In genomic region chr13:59318320-59318930, GRCh38 we compare ENCODE assay signal across 8 cellular contexts.
A peak's percentile ranks its signal among the peaks of the same experiment; 100 is the strongest.
DNase-seq lines count a peak whose midpoint lies in the region; ATAC-seq and TF ChIP-seq lines count a peak whose summit lies in the region.

No MANE protein-coding gene starts in this region.

- DNase-seq in AG04449 (ENCODE audit: low read depth, low spot score) (no peak), NCI-H526 treated with DMSO at 0.1 percent for 48 hours (lab: John Stamatoyannopoulos, UW) (peak; percentile 18), erythroblast (lab: John Stamatoyannopoulos, UW) (peak; percentile 58 to 73), thoracic aorta (ENCODE audit: low spot score) (no peak)
- peak in 2 of 3 experiments; percentile 18 to 36 for DNase-seq in activated CD8-positive, alpha-beta memory T cell treated with anti-CD3 and anti-CD28 coated beads for 48 hours (ENCODE audit: low read depth in 2 of 3, low spot score in 2 of 3)
- peak in 9 of 10 donors; percentile 8 to 67 (median 31) for DNase-seq in naive thymus-derived CD8-positive, alpha-beta T cell

- no peak overlapping the region for H3K4me3 ChIP-seq in AG04449 (ENCODE audit: low read depth, low read length)
- H3K4me3 ChIP-seq in thoracic aorta, result no peak overlapping the region

- H3K36me3 ChIP-seq in thoracic aorta, result no peaks in the 10 kb centered on the region

- H3K9me3 Mint-ChIP-seq in naive thymus-derived CD8-positive, alpha-beta T cell, result peaks cover 0 to 6% (median 0%) of the 10 kb centered on the region in 9 donors

- POLR2A ChIA-PET in AG04449 (lab: Yijun Ruan, JAX), result no interaction called here
- POLR2A ChIA-PET in naive thymus-derived CD8-positive, alpha-beta T cell (lab: Charles Lee), result no interaction called here

- TF ChIP-seq CTCF in AG04449 (IDR thresholded peaks at IDR 0.05; ENCODE audit: insufficient read depth, low read length, missing control alignments) (peak; percentile 56), thoracic aorta (IDR thresholded peaks at IDR 0.05) (peak; percentile 28)

- peak; percentile 93 for ATAC-seq in GM18502 (IDR thresholded peaks at IDR 0.05; ENCODE audit: poor library complexity, unreplicated experiment)
- peak; percentile 68 for ATAC-seq in HG03139 (IDR thresholded peaks at IDR 0.05; ENCODE audit: unreplicated experiment)
- ATAC-seq in naive thymus-derived CD8-positive, alpha-beta T cell, result no peak
- ATAC-seq in thoracic aorta (ENCODE audit: insufficient number of reproducible peaks, low FRiP score, low read depth), result no peak

- H3K27ac ChIP-seq in thoracic aorta, result no peak overlapping the region

- H3K27me3 Mint-ChIP-seq in naive thymus-derived CD8-positive, alpha-beta T cell, result peaks cover 0 to 16% (median 8%) of the 10 kb centered on the region in 5 donors

- H3K4me1 Mint-ChIP-seq in naive thymus-derived CD8-positive, alpha-beta T cell, result no peaks in the 10 kb centered on the region

- H3K27ac Mint-ChIP-seq in naive thymus-derived CD8-positive, alpha-beta T cell, result no peak overlapping the region

- H3K4me1 ChIP-seq in thoracic aorta (ENCODE audit: control insufficient read depth in 1 of 2, low read depth in 2 of 2), result no peaks in the 10 kb centered on the region

- CTCF ChIA-PET in AG04449 (lab: Yijun Ruan, JAX), result interaction anchor here (0.9 to 3.2 kb wide), 11 partner anchors 9 to 1694 kb away, joined by 3 to 22 read pairs (median 6); no protein-coding TSS in a partner anchor

- no peaks in the 10 kb centered on the region for H3K9me3 ChIP-seq in thoracic aorta

- no peaks in the 10 kb centered on the region for H3K36me3 Mint-ChIP-seq in naive thymus-derived CD8-positive, alpha-beta T cell

- no peaks in the 10 kb centered on the region for H3K27me3 ChIP-seq in thoracic aorta (replicated peaks; ENCODE audit: insufficient read depth)

- H3K4me3 Mint-ChIP-seq in naive thymus-derived CD8-positive, alpha-beta T cell, result no peak overlapping the region

- no peak for TF ChIP-seq POLR2A in erythroblast (IDR thresholded peaks at IDR 0.05; ENCODE audit: low read length)

Comparison
In these comparisons a context has a peak if more than half of its experiments do, and no peak if none do; other contexts are left out.
1. DNase-seq: peak in NCI-H526 treated with DMSO at 0.1 percent for 48 hours (single experiment), activated CD8-positive, alpha-beta memory T cell treated with anti-CD3 and anti-CD28 coated beads for 48 hours (2 of 3), erythroblast (2 of 2) and naive thymus-derived CD8-positive, alpha-beta T cell (9 of 10); none in AG04449 (single experiment) and thoracic aorta (single experiment).
2. ATAC-seq: peak in GM18502 (single experiment) and HG03139 (single experiment); none in naive thymus-derived CD8-positive, alpha-beta T cell (0 of 2) and thoracic aorta (single experiment).